1 cellular context compared by ENCODE assay signal in genomic region chr11:102260241-102260640, GRCh38.
TF ChIP-seq lines count a peak whose summit lies in the region.

No MANE protein-coding gene starts in this region.

TF ChIP-seq in WTC11, 78 proteins besides CTCF, POLR2A, EP300 and RAD21 (continued from another document):
- no peak for TF ChIP-seq AFF4 (CRISPR knock-in tag; IDR thresholded peaks at IDR 0.05; ENCODE audit: borderline replicate concordance)
- TF ChIP-seq ZNF281 (CRISPR knock-in tag; IDR thresholded peaks at IDR 0.05): no peak
- no peak for TF ChIP-seq PREB (CRISPR knock-in tag; IDR thresholded peaks at IDR 0.05; ENCODE audit: borderline replicate concordance)
- TF ChIP-seq HMGA2 (CRISPR knock-in tag; IDR thresholded peaks at IDR 0.05): no peak
- no peak for TF ChIP-seq ESRRA (CRISPR knock-in tag; IDR thresholded peaks at IDR 0.05; ENCODE audit: borderline replicate concordance)
- no peak for TF ChIP-seq ZMAT4 (CRISPR knock-in tag; IDR thresholded peaks at IDR 0.05)
- no peak for TF ChIP-seq ZBTB21 (CRISPR knock-in tag; IDR thresholded peaks at IDR 0.05; ENCODE audit: borderline replicate concordance)
- TF ChIP-seq ZNF423 (CRISPR knock-in tag; IDR thresholded peaks at IDR 0.05): no peak
- no peak for TF ChIP-seq ARID4B (CRISPR knock-in tag; IDR thresholded peaks at IDR 0.05; ENCODE audit: borderline replicate concordance)
